8 cellular contexts compared by ENCODE assay signal in the genomic region with DNA sequence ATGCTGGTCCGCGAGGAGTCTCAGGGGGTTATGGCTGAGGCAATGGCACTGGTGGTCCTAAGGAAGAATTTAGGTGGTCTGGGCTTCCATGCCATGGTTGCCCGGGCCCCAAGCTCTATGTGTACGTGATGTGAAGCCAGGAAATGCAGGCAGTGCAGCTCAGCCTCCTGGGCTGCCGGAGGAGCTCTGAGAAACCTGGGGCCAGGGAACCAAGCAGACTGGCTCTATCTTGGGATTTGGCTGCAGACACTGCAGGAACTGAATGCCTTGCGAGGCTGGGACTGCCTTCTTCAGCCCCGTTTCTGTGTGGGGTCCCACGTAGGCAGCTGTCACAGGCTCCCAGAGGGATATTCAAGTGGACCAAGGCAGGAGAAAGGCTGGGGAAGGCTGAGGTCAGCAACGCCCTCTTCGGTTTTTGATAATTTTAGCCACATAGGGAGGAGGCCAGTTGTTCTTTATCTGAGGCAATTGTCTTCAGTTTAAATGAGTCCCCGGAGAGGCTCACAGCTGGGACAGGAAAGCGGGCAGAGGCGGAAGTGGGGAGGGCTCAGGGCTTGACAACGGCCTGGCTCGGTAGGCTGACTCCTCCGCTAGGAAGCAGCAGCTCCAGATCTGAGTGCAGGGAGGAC.
DNase-seq lines count a peak whose midpoint lies in the region; ATAC-seq and TF ChIP-seq lines count a peak whose summit lies in the region.

No MANE protein-coding gene starts in this region.

- POLR2A ChIA-PET in naive thymus-derived CD4-positive, alpha-beta T cell (lab: Charles Lee), result no interaction called here

- ATAC-seq in GM18858 (IDR thresholded peaks at IDR 0.05; ENCODE audit: unreplicated experiment) (peak; percentile 48), HG02798 (IDR thresholded peaks at IDR 0.05; ENCODE audit: poor library complexity, unreplicated experiment) (peak; percentile 71), RWPE2 (ENCODE audit: low read depth) (no peak), lung (ENCODE audit: insufficient read depth, low FRiP score) (no peak), SK-N-SH treated with all-trans-retinoic acid at 6 μM for 48 hours (no peak)
- ATAC-seq in naive thymus-derived CD4-positive, alpha-beta T cell, result no peak

- peaks cover 0 to 5% (median 4%) of the 10 kb centered on the region in 5 donors for H3K27me3 Mint-ChIP-seq in naive thymus-derived CD4-positive, alpha-beta T cell

- CTCF ChIA-PET in naive thymus-derived CD4-positive, alpha-beta T cell (lab: Charles Lee), result no interaction called here

- intact Hi-C loops in naive thymus-derived CD4-positive, alpha-beta T cell (cut with micrococcal nuclease), result no loop called here

- no peak overlapping the region for H3K27ac Mint-ChIP-seq in naive thymus-derived CD4-positive, alpha-beta T cell

- H3K9me3 ChIP-seq in RWPE2 (ENCODE audit: severe bottlenecking) (no peaks in the 10 kb centered on the region), lung (ENCODE audit: control insufficient read depth in 2 of 2, insufficient read depth in 1 of 2, low read length in 1 of 2) (no peaks in the 10 kb centered on the region)
- H3K9me3 ChIP-seq in naive thymus-derived CD4-positive, alpha-beta T cell (ENCODE audit: control insufficient read depth in 2 of 3, low read length in 3 of 3), result no peaks in the 10 kb centered on the region

- H3K27me3 ChIP-seq in RWPE2 (ENCODE audit: insufficient read depth, poor library complexity, severe bottlenecking) (no peaks in the 10 kb centered on the region), lung (ENCODE audit: control insufficient read depth, insufficient read depth) (no peaks in the 10 kb centered on the region)
- H3K27me3 ChIP-seq in naive thymus-derived CD4-positive, alpha-beta T cell (ENCODE audit: control insufficient read depth in 2 of 2, insufficient read depth in 2 of 2, low read length in 2 of 2), result no peaks in the 10 kb centered on the region

- H3K36me3 ChIP-seq in RWPE2 (ENCODE audit: low read depth) (no peaks in the 10 kb centered on the region), lung (ENCODE audit: control insufficient read depth in 2 of 2, insufficient read depth in 2 of 2, low read length in 2 of 2) (no peaks in the 10 kb centered on the region)
- H3K36me3 ChIP-seq in naive thymus-derived CD4-positive, alpha-beta T cell (ENCODE audit: control insufficient read depth in 2 of 3, insufficient read depth in 3 of 3, low read length in 3 of 3), result no peaks in the 10 kb centered on the region

- H3K4me3 ChIP-seq in RWPE2 (ENCODE audit: severe bottlenecking) (no peak overlapping the region), lung (no peak overlapping the region)
- H3K4me3 ChIP-seq in naive thymus-derived CD4-positive, alpha-beta T cell (ENCODE audit: low read length), result no peak overlapping the region

- H3K27ac ChIP-seq in RWPE2 (ENCODE audit: poor library complexity, severe bottlenecking) (no peak overlapping the region), lung (ENCODE audit: low read depth in 1 of 2, low read length in 1 of 2) (peak overlapping the region; percentile 24 to 50)
- H3K27ac ChIP-seq in naive thymus-derived CD4-positive, alpha-beta T cell (ENCODE audit: low read depth, low read length), result no peak overlapping the region

- peaks cover 10% of the 10 kb centered on the region for H3K4me1 ChIP-seq in RWPE2 (ENCODE audit: insufficient read depth, poor library complexity, severe bottlenecking)
- H3K4me1 ChIP-seq in lung (ENCODE audit: control insufficient read depth in 2 of 2, insufficient read depth in 2 of 2, low read length in 2 of 2), result peaks cover 0 to 13% of the 10 kb centered on the region in 2 donors
- no peaks in the 10 kb centered on the region for H3K4me1 ChIP-seq in naive thymus-derived CD4-positive, alpha-beta T cell (ENCODE audit: control insufficient read depth in 2 of 2, insufficient read depth in 2 of 2, low read length in 2 of 2)

- H3K9me3 Mint-ChIP-seq in naive thymus-derived CD4-positive, alpha-beta T cell, result no peaks in the 10 kb centered on the region

- peak; percentile 23 for DNase-seq in RWPE2 (ENCODE audit: low spot score)
- no peak for DNase-seq in lung (ENCODE audit: low spot score)
- no peak for DNase-seq in naive thymus-derived CD4-positive, alpha-beta T cell
- no peak for DNase-seq in NCI-H2029 (lab: John Stamatoyannopoulos, UW)
- DNase-seq in iPS-NIHi11 (ENCODE audit: low spot score), result no peak

- WGBS in lung, 2 donors, result 57 to 66% methylated on average over 16 of the region's 16 CpGs

- H3K4me1 Mint-ChIP-seq in naive thymus-derived CD4-positive, alpha-beta T cell, result peaks cover 0 to 7% (median 0%) of the 10 kb centered on the region in 7 donors

- no peaks in the 10 kb centered on the region for H3K36me3 Mint-ChIP-seq in naive thymus-derived CD4-positive, alpha-beta T cell

- TF ChIP-seq CTCF in RWPE2 (IDR thresholded peaks at IDR 0.05; ENCODE audit: poor library complexity, severe bottlenecking), result no peak
- TF ChIP-seq CTCF in lung (IDR thresholded peaks at IDR 0.05; ENCODE audit: control extremely low read depth, extremely low read depth), result no peak

- H3K4me3 Mint-ChIP-seq in naive thymus-derived CD4-positive, alpha-beta T cell, result peak overlapping the region in 1 of 10 donors; percentile 40

TF ChIP-seq in SK-N-SH treated with all-trans-retinoic acid at 6 μM for 48 hours, 23 proteins besides CTCF, POLR2A, EP300 and RAD21:
- TF ChIP-seq CSDC2 (CRISPR knock-in tag; IDR thresholded peaks at IDR 0.05) (no peak), ZFP30 (CRISPR knock-in tag; IDR thresholded peaks at IDR 0.05) (no peak), ZNF70 (CRISPR knock-in tag; IDR thresholded peaks at IDR 0.05) (no peak), ZNF8 (CRISPR knock-in tag; IDR thresholded peaks at IDR 0.05) (no peak), GLIS3 (CRISPR knock-in tag; IDR thresholded peaks at IDR 0.05) (no peak), ISL1 (CRISPR knock-in tag; IDR thresholded peaks at IDR 0.05) (no peak), TCF4 (CRISPR knock-in tag; IDR thresholded peaks at IDR 0.05; ENCODE audit: borderline replicate concordance) (no peak), ZNF565 (CRISPR knock-in tag; conservative IDR thresholded peaks at IDR 0.05; ENCODE audit: low read depth) (no peak), ZFP3 (CRISPR knock-in tag; IDR thresholded peaks at IDR 0.05) (no peak), PPARA (CRISPR knock-in tag; IDR thresholded peaks at IDR 0.05; ENCODE audit: borderline replicate concordance) (no peak)

Comparison
In these comparisons a context has a peak if more than half of its experiments do, and no peak if none do; other contexts are left out.
1. ATAC-seq: peak in GM18858 (single experiment) and HG02798 (single experiment); none in RWPE2 (single experiment), lung (single experiment), SK-N-SH treated with all-trans-retinoic acid at 6 μM for 48 hours (single experiment) and naive thymus-derived CD4-positive, alpha-beta T cell (single experiment).
2. H3K27ac ChIP-seq: peak in lung (2 of 2); none in RWPE2 (single experiment) and naive thymus-derived CD4-positive, alpha-beta T cell (single experiment).